In the genomic region with DNA sequence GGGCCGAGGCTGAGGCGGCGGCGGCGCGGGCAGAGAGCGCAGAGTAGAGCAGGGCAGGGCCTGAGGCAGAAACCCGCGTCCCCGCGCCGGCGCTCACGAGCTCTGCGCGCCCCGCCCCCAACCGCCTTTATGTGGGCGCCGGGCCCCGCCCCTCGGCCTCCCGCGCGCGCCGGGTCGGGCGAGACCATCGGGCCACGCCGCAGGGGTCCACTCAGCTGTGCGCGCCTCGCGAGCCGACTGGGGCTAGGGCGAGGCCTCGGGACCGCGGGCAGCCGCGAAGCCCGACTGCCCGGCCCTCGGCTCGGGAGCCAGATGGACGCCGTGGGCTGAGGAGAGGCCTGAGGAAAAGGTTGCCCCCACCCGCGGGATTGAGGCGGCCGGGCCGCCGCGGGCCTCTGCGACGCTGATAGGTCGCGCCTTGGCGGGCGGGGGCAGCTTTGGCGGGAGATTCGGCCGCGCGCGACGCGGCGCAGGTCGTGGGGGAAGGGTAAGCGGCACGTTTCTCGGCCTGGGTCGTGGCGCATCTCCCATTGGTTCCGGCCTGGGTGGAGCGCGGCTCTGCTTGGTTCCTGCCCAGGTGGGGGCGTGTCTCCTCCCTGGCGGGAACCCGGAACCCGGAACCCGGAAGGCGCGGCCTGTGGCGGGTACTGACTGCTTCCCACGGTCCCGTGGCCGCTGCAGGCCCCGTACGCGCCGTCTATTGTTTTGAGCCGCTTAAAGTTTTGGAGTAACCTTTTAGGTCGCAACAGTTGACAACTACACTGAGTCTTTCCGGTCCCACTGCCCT, we compare ENCODE assay signal across 8 cellular contexts. TPM values are rescaled to one million over a fixed set of nuclear protein-coding genes. Genes with fewer than 3 reads are reported as not detected.
DNase-seq lines count a peak whose midpoint lies in the region; ATAC-seq, FAIRE-seq and TF ChIP-seq lines count a peak whose summit lies in the region.

A gene (minus strand): TSS at position 104 of the 787 bp plus-strand sequence. CDS start 131 bp downstream, outside the sequence.

- 0% methylated on average over 2 of the region's 98 CpGs for WGBS in HepG2 (ENCODE audit: low lambda C conversion rate)

- peak within 1 kb of the TSS; percentile 99 for H3K4me2 ChIP-seq in HepG2 (ENCODE audit: low read depth, low read length)

- peak; percentile 99 for DNase-seq in CD14-positive monocyte (ENCODE audit: low spot score)
- peak; percentile 40 for DNase-seq in NCI-H748 treated with DMSO at 0.1 percent for 48 hours (lab: John Stamatoyannopoulos, UW)
- peak; percentile 96 to 99 for DNase-seq in activated CD4-positive, alpha-beta T cell treated with anti-CD3 and anti-CD28 coated beads, Interleukin-2, amount 50 U/mL, for 24 hours (ENCODE audit: low read depth in 1 of 2, low spot score in 1 of 2)
- DNase-seq in dedifferentiated amniotic fluid mesenchymal stem cell (ENCODE audit: extremely low spot score), result peak; percentile 77
- DNase-seq in HepG2 (ENCODE audit: low spot score), result peak; percentile 91
- DNase-seq in stimulated activated CD4-positive, alpha-beta T cell treated with anti-CD3 and anti-CD28 coated beads, Interleukin-4, amount 100 ng/mL, for 1 hour, result peak; percentile 99

- H3K27ac Mint-ChIP-seq in CD14-positive monocyte, result peak within 1 kb of the TSS; percentile 95 to 99 (median 97)

- no peaks in the 10 kb centered on the region for H3K9me3 Mint-ChIP-seq in CD14-positive monocyte

- peaks cover 9 to 34% of the 10 kb centered on the region in 2 donors for H3K36me3 Mint-ChIP-seq in CD14-positive monocyte

- intact Hi-C loops in CD14-positive monocyte (cut with micrococcal nuclease), result loop anchor here (1.0 to 10.0 kb wide), 5 partner anchors 9 to 552 kb away; a partner anchor contains a TSS
- intact Hi-C loops in HepG2 (cut with micrococcal nuclease; ENCODE audit: unreplicated experiment), result no loop called here

- in situ Hi-C loops in HepG2 (cut with HindIII; ENCODE audit: extremely low pct_ligation_motif_present, low pct_unique_long_range_greater_than_20kb), result no loop called here

- H3K9me3 ChIP-seq in HepG2 (ENCODE audit: low read length), result no peaks in the 10 kb centered on the region

- CTCF ChIA-PET in HepG2 (lab: Yijun Ruan, JAX; ENCODE audit: low intra/inter-chr PET ratio, low total read pairs), result no interaction called here

- H2AFZ ChIP-seq in HepG2 (ENCODE audit: low read length), result no peak within 1 kb of the TSS

- peak in 1 of 2 experiments; percentile 81; a peak in 2 of 4 replicates for TF ChIP-seq POLR2A in HepG2 (IDR thresholded peaks at IDR 0.05; ENCODE audit: insufficient read depth in 1 of 2, low read depth in 2 of 2, low read length in 2 of 2)

- H4K20me1 ChIP-seq in HepG2 (ENCODE audit: insufficient read depth, low read length), result peaks cover 6% of the 10 kb centered on the region; the same call in 1 of the 2 replicates

- BruUV-seq in HepG2 (replicated peaks; lab: Mats Ljungman, UMichigan), result no TSS peak

- peak in 1 of 2 experiments; percentile 29; a peak in 1 of 4 replicates for TF ChIP-seq EP300 in HepG2 (IDR thresholded peaks at IDR 0.05; ENCODE audit: low read depth in 2 of 2, low read length in 2 of 2)
- peak; percentile 78; the same call in 1 of the 2 replicates for TF ChIP-seq EP300 in HepG2 (CRISPR knock-in tag; IDR thresholded peaks at IDR 0.05; ENCODE audit: borderline replicate concordance)

- H3K9ac ChIP-seq in HepG2 (ENCODE audit: insufficient read depth, low read depth, low read length), result peak within 1 kb of the TSS; percentile 98

- peak; percentile 71 for FAIRE-seq in HepG2 (lab: Jason Lieb, UNC)

- peak within 1 kb of the TSS; percentile 99 for H3K27ac ChIP-seq in HepG2 (ENCODE audit: extremely low read length, insufficient read depth, low read length)

- peaks cover 59% of the 10 kb centered on the region for H3K4me1 Mint-ChIP-seq in CD14-positive monocyte

- peaks cover 57% of the 10 kb centered on the region for H3K79me2 ChIP-seq in HepG2 (ENCODE audit: insufficient read depth, low read length)

- H3K4me3 Mint-ChIP-seq in CD14-positive monocyte, result peak within 1 kb of the TSS; percentile 97 to 98

- peaks cover 59% of the 10 kb centered on the region for H3K4me1 ChIP-seq in HepG2 (ENCODE audit: insufficient read depth, low read length)

- peak; percentile 79 for ATAC-seq in GM19397 (IDR thresholded peaks at IDR 0.05; ENCODE audit: unreplicated experiment)
- ATAC-seq in HG03565 (IDR thresholded peaks at IDR 0.05; ENCODE audit: unreplicated experiment), result peak; percentile 60
- peak; percentile 88 for ATAC-seq in HepG2

- TF ChIP-seq CTCF in CD14-positive monocyte (IDR thresholded peaks at IDR 0.05), result no peak
- no peak; the same call in 1 of the 2 replicates for TF ChIP-seq CTCF in HepG2 (CRISPR knock-in tag; IDR thresholded peaks at IDR 0.05)

- no peaks in the 10 kb centered on the region; a peak in 1 of 5 replicates for H3K36me3 ChIP-seq in HepG2 (replicated peaks in 1 of 2; ENCODE audit: control insufficient read depth in 1 of 2, insufficient read depth in 2 of 2, low read length in 2 of 2)

- peak; percentile 23; the same call in 1 of the 2 replicates for TF ChIP-seq RAD21 in HepG2 (CRISPR knock-in tag; IDR thresholded peaks at IDR 0.05)

- H3K27me3 ChIP-seq in HepG2 (ENCODE audit: control insufficient read depth in 1 of 2, insufficient read depth in 2 of 2, low read length in 2 of 2), result no peaks in the 10 kb centered on the region

- peak within 1 kb of the TSS; percentile 87 to 95 (median 91) for H3K4me3 ChIP-seq in HepG2 (replicated peaks in 1 of 3; ENCODE audit: insufficient read depth in 1 of 3, low read depth in 2 of 3, low read length in 3 of 3)

- no peaks in the 10 kb centered on the region for H3K27me3 Mint-ChIP-seq in CD14-positive monocyte (ENCODE audit: low read depth in 3 of 3)

- POLR2A ChIA-PET in HepG2 (lab: Yijun Ruan, JAX), result interaction anchor here (0.8 to 1.7 kb wide), 5 partner anchors 9 to 151 kb away, joined by 4 to 31 read pairs (median 4); a partner anchor contains a TSS

TF ChIP-seq in HepG2, 621 proteins besides CTCF, POLR2A, EP300 and RAD21 (continues in another document):
- TF ChIP-seq KMT2A (CRISPR knock-in tag; IDR thresholded peaks at IDR 0.05) (peak; percentile 81), HOXA5 (CRISPR knock-in tag; IDR thresholded peaks at IDR 0.05) (peak; percentile 98), ZNF501 (CRISPR knock-in tag; IDR thresholded peaks at IDR 0.05) (peak; percentile 64), ZNF652 (CRISPR knock-in tag; IDR thresholded peaks at IDR 0.05; ENCODE audit: borderline replicate concordance, low read depth) (no peak)
- TF ChIP-seq, protein P1, sequence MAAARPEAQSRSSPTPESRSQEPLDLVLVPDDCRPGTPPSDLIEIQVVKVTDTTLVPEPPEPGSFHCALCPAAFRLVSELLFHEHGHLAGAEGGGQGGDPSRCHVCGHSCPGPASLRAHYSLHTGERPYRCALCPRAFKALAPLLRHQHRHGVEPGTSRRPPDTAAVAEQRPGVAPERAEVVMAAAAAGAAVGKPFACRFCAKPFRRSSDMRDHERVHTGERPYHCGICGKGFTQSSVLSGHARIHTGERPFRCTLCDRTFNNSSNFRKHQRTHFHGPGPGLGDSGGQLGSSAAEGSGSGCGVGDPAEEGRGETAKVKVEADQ (CRISPR knock-in tag; IDR thresholded peaks at IDR 0.05; ENCODE audit: borderline replicate concordance), result no peak; the same call in 1 of the 2 replicates

RNA-seq across cellular contexts. Expression of the gene that starts here (rescaled TPM):
- polyA plus RNA-seq in CD14-positive monocyte (10 to 100 TPM; 59.1 to 63.7 TPM), HepG2 (2011; rRNA removed) (29.8 and 43.9 TPM in 2 replicates)
- total RNA-seq in HepG2 (2016; rRNA removed; fragmentation: Illumina TruSeq; extraction: Trizol), result 104 and 131 TPM in 2 replicates
- 19.5 and 20.5 TPM in 2 replicates for total RNA-seq in HepG2 (2016; cell fraction: cytosol; rRNA removed; fragmentation: Illumina TruSeq; extraction: Trizol; ENCODE audit: low read depth)
- 103 and 128 TPM in 2 replicates for total RNA-seq in HepG2 (2016; cell fraction: insoluble cytoplasmic fraction; rRNA removed; fragmentation: Illumina TruSeq; extraction: Trizol)
- 43.3 and 44.2 TPM in 2 replicates for total RNA-seq in HepG2 (2016; cell fraction: membrane; rRNA removed; fragmentation: Illumina TruSeq; extraction: Trizol)
- 39.3 and 41.5 TPM in 2 replicates for total RNA-seq in HepG2 (2016; cell fraction: nucleus; rRNA removed; fragmentation: Illumina TruSeq; extraction: Trizol)
- polyA plus RNA-seq in HepG2 (2011; cell fraction: cytosol; rRNA removed), result 22.0 and 30.6 TPM in 2 replicates
- polyA plus RNA-seq in HepG2 (2011; cell fraction: nucleus; rRNA removed), result 12.8 and 13.8 TPM in 2 replicates
- 30.0 and 43.7 TPM in 2 replicates for polyA plus RNA-seq in HepG2 (2012)
- polyA plus RNA-seq in HepG2 (2016; cell fraction: cytosol; fragmentation: Illumina TruSeq; extraction: Trizol; ENCODE audit: low read depth), result 10.3 and 11.7 TPM in 2 replicates
- polyA plus RNA-seq in HepG2 (2016; cell fraction: insoluble cytoplasmic fraction; fragmentation: Illumina TruSeq; extraction: Trizol; ENCODE audit: low read depth), result 140 and 142 TPM in 2 replicates
- 24.5 and 24.6 TPM in 2 replicates for polyA plus RNA-seq in HepG2 (2016; cell fraction: membrane; fragmentation: Illumina TruSeq; extraction: Trizol; ENCODE audit: low read depth)
- 69.4 and 73.3 TPM in 2 replicates for polyA plus RNA-seq in HepG2 (2016; cell fraction: nucleus; fragmentation: Illumina TruSeq; extraction: Trizol; ENCODE audit: insufficient read depth, low read depth)
- polyA minus RNA-seq in HepG2 (2011; rRNA and poly(A)+ RNA removed; ENCODE audit: low replicate concordance), result 12.5 and 24.7 TPM in 2 replicates
- 19.7 and 22.7 TPM in 2 replicates for polyA minus RNA-seq in HepG2 (2011; cell fraction: cytosol; rRNA and poly(A)+ RNA removed)
- 10.8 and 13.7 TPM in 2 replicates for polyA minus RNA-seq in HepG2 (2011; cell fraction: nucleus; rRNA and poly(A)+ RNA removed)

Comparison
In these comparisons a context has a peak if more than half of its experiments do, and no peak if none do; other contexts are left out.
1. Peak in every context shown above with its lines: DNase-seq, ATAC-seq, H3K4me3 ChIP-seq and H3K27ac ChIP-seq.
2. DNase-seq: peak in every context shown above with its lines; median percentile 99 in CD14-positive monocyte; 99 in stimulated activated CD4-positive, alpha-beta T cell treated with anti-CD3 and anti-CD28 coated beads, Interleukin-4, amount 100 ng/mL, for 1 hour; 98 in activated CD4-positive, alpha-beta T cell treated with anti-CD3 and anti-CD28 coated beads, Interleukin-2, amount 50 U/mL, for 24 hours; 91 in HepG2; 77 in dedifferentiated amniotic fluid mesenchymal stem cell; 40 in NCI-H748 treated with DMSO at 0.1 percent for 48 hours.